32 cellular contexts compared by ENCODE assay signal in genomic region chr14:56860441-56860840, GRCh38. TPM values are rescaled to one million over a fixed set of nuclear protein-coding genes. Genes with fewer than 3 reads are reported as not detected.
"Had no signal": no experiment of that assay in that cellular context is flagged by ENCODE, and none has a peak within 500 bp of the region (broad histone marks: within the 10 kb centered on the region; RNA-seq: fewer than 3 reads in every experiment).

No MANE protein-coding gene starts in this region.

- H3K27me3 ChIP-seq: gastrocnemius medialis, ovary, upper lobe of left lung, uterus had no signal

- H3K27ac ChIP-seq: coronary artery, epithelial cell of prostate, gastrocnemius medialis, left lung, ovary, psoas muscle, sigmoid colon, spleen, thoracic aorta, tibial nerve, upper lobe of left lung, uterus had no signal

- DNase-seq: dermis blood vessel endothelial cell; effector memory CD8-positive, alpha-beta T cell; foreskin fibroblast; gastrocnemius medialis; head of caudate nucleus; left cardiac atrium; left lung; mesenchymal stem cell; naive thymus-derived CD8-positive, alpha-beta T cell; nephron progenitor cell; occipital lobe; ovary; posterior cingulate gyrus; psoas muscle; right cardiac atrium; sigmoid colon; spleen; stimulated activated CD4-positive, alpha-beta T cell treated with anti-CD3 and anti-CD28 coated beads, Interleukin-4, amount 100 ng/mL, for 4 hours; upper lobe of left lung; uterus had no signal

- H3K36me3 ChIP-seq: gastrocnemius medialis, left lung, ovary, sigmoid colon, spleen, thoracic aorta, tibial nerve, upper lobe of left lung, uterus had no signal

- H3K9me3 ChIP-seq: gastrocnemius medialis, left lung, ovary, psoas muscle, sigmoid colon, spleen, thoracic aorta, tibial nerve, upper lobe of left lung, uterus had no signal

- H3K4me3 ChIP-seq: coronary artery, gastrocnemius medialis, left lung, ovary, psoas muscle, sigmoid colon, spleen, thoracic aorta, tibial nerve, upper lobe of left lung, uterus had no signal

- H3K4me1 ChIP-seq: gastrocnemius medialis, left lung, psoas muscle, sigmoid colon, spleen, tibial nerve, upper lobe of left lung, uterus had no signal

RNA-seq across cellular contexts. Expression of gene OTX2, which starts 50.2 kb away (rescaled TPM):
- total RNA-seq: dermis blood vessel endothelial cell; esophagus mucosa; gastrocnemius medialis; glomerular endothelial cell; kidney epithelial cell; left cardiac atrium; left lung; lower leg skin; lung microvascular endothelial cell; myocyte; naive thymus-derived CD8-positive, alpha-beta T cell; occipital lobe; ovary; psoas muscle; renal cortical epithelial cell; right cardiac atrium; sigmoid colon; skeletal muscle tissue; spleen; thoracic aorta; tibial nerve; upper lobe of left lung; uterus had no signal
- polyA plus RNA-seq: naive thymus-derived CD8-positive, alpha-beta T cell; psoas muscle; right cardiac atrium; sigmoid colon; spleen had no signal
